23 cellular contexts compared by ENCODE assay signal in genomic region chr9:133933426-133934026, GRCh38. TPM values are rescaled to one million over a fixed set of nuclear protein-coding genes. Genes with fewer than 3 reads are reported as not detected.
A peak's percentile ranks its signal among the peaks of the same experiment; 100 is the strongest.
DNase-seq lines count a peak whose midpoint lies in the region; ATAC-seq, FAIRE-seq and TF ChIP-seq lines count a peak whose summit lies in the region.
"Had no signal": no experiment of that assay in that cellular context is flagged by ENCODE, and none has a peak within 500 bp of the region (broad histone marks: within the 10 kb centered on the region; RNA-seq: fewer than 3 reads in every experiment).

No MANE protein-coding gene starts in this region.

- peaks cover 30% of the 10 kb centered on the region for H3K36me3 Mint-ChIP-seq in Caco-2 (ENCODE audit: insufficient read depth, unreplicated experiment)
- H3K36me3 Mint-ChIP-seq in stimulated activated memory B cell treated with anti-CD40 and anti-IgM and Interleukin-4, amounts not matched to agents 10 μg/mL and 1 μg/mL and 100 μg/mL, for 72 hours: peaks cover 39% of the 10 kb centered on the region

- H3K27ac Mint-ChIP-seq in Caco-2 (ENCODE audit: unreplicated experiment): peak overlapping the region; percentile 12
- peak overlapping the region; percentile 13 for H3K27ac Mint-ChIP-seq in stimulated activated memory B cell treated with anti-CD40 and anti-IgM and Interleukin-4, amounts not matched to agents 10 μg/mL and 1 μg/mL and 100 μg/mL, for 72 hours
- H3K27ac Mint-ChIP-seq: CD4-positive, alpha-beta T cell; HFFc6 had no signal

- no peak overlapping the region for H3K9ac ChIP-seq in endothelial cell of umbilical vein (replicated peaks; ENCODE audit: extremely low read depth, insufficient read depth, low read length)
- H3K9ac ChIP-seq: BLaER1 had no signal

- H3K9me3 ChIP-seq in Caco-2 (no peaks in the 10 kb centered on the region), endothelial cell of umbilical vein (replicated peaks; ENCODE audit: control insufficient read depth, insufficient read depth, low read length) (no peaks in the 10 kb centered on the region)
- H3K9me3 ChIP-seq: BLaER1, SJSA1 had no signal

- BruUV-seq in Caco-2 (replicated peaks; lab: Mats Ljungman, UMichigan): no TSS peak
- no TSS peak for BruUV-seq in endothelial cell of umbilical vein (replicated peaks; lab: Mats Ljungman, UMichigan)

- intact Hi-C loops in Caco-2 (cut with micrococcal nuclease; ENCODE audit: unreplicated experiment): no loop called here
- intact Hi-C loops in endothelial cell of umbilical vein (cut with micrococcal nuclease): loop anchor here (2.0 kb wide), 1 partner anchor 57 kb away; no protein-coding TSS in a partner anchor

- peak overlapping the region; percentile 79; the same call in 1 of the 2 replicates for H3K27ac ChIP-seq in VCaP
- no peak overlapping the region for H3K27ac ChIP-seq in endothelial cell of umbilical vein (ENCODE audit: insufficient read depth, low read depth, low read length)
- H3K27ac ChIP-seq: BLaER1, SJSA1 had no signal

- H4K20me1 ChIP-seq in endothelial cell of umbilical vein (replicated peaks; ENCODE audit: control insufficient read depth, extremely low read depth, insufficient read depth, low read length): no peaks in the 10 kb centered on the region

- dilution Hi-C loops in endothelial cell of umbilical vein (cut with MboI; ENCODE audit: extremely low pct_ligation_motif_present, low sequenced_read_pairs): no loop called here

- no peaks in the 10 kb centered on the region; the same call in none of the 2 replicates for H3K36me3 ChIP-seq in Caco-2 (ENCODE audit: control insufficient read depth, insufficient read depth, low read length)
- H3K36me3 ChIP-seq in endothelial cell of umbilical vein (ENCODE audit: control insufficient read depth in 2 of 2, extremely low read depth in 1 of 2, insufficient read depth in 2 of 2, low read length in 2 of 2): peaks cover 0 to 6% of the 10 kb centered on the region in 2 experiments

- FAIRE-seq in endothelial cell of umbilical vein (lab: Jason Lieb, UNC): peak; percentile 40
- FAIRE-seq: A204.1, GM12892 had no signal

- no peak for TF ChIP-seq POLR2A in endothelial cell of umbilical vein (IDR thresholded peaks at IDR 0.05; ENCODE audit: low read depth, low read length)

- no peak overlapping the region for H3K4me3 ChIP-seq in Caco-2 (ENCODE audit: low read depth, low read length)
- H3K4me3 ChIP-seq in endothelial cell of umbilical vein (replicated peaks in 1 of 3; ENCODE audit: insufficient read depth in 1 of 3, low read depth in 1 of 3, low read length in 3 of 3): no peak overlapping the region
- H3K4me3 ChIP-seq: BLaER1, SJSA1 had no signal

- POLR2A ChIA-PET in Caco-2 (lab: Charles Lee) (no interaction called here), endothelial cell of umbilical vein (lab: Charles Lee) (no interaction called here)

- no peaks in the 10 kb centered on the region for H3K27me3 ChIP-seq in Caco-2 (replicated peaks; ENCODE audit: control insufficient read depth, insufficient read depth, low read length)
- H3K27me3 ChIP-seq in endothelial cell of umbilical vein (ENCODE audit: control insufficient read depth in 2 of 2, insufficient read depth in 2 of 2, low read length in 2 of 2): no peaks in the 10 kb centered on the region
- H3K27me3 ChIP-seq: BLaER1, SJSA1 had no signal

- no peak overlapping the region for H2AFZ ChIP-seq in endothelial cell of umbilical vein (ENCODE audit: low read depth, low read length)

- H3K27me3 Mint-ChIP-seq in Caco-2 (ENCODE audit: insufficient read depth, unreplicated experiment): no peaks in the 10 kb centered on the region
- H3K27me3 Mint-ChIP-seq in stimulated activated memory B cell treated with anti-CD40 and anti-IgM and Interleukin-4, amounts not matched to agents 10 μg/mL and 1 μg/mL and 100 μg/mL, for 72 hours: no peaks in the 10 kb centered on the region
- H3K27me3 Mint-ChIP-seq: CD4-positive, alpha-beta T cell had no signal

- H3K4me3 Mint-ChIP-seq in Caco-2 (ENCODE audit: unreplicated experiment): no peak overlapping the region
- H3K4me3 Mint-ChIP-seq in stimulated activated memory B cell treated with anti-CD40 and anti-IgM and Interleukin-4, amounts not matched to agents 10 μg/mL and 1 μg/mL and 100 μg/mL, for 72 hours: no peak overlapping the region
- H3K4me3 Mint-ChIP-seq: CD4-positive, alpha-beta T cell; HFFc6 had no signal

- CTCF ChIA-PET in Caco-2 (lab: Charles Lee) (no interaction called here), endothelial cell of umbilical vein (lab: Charles Lee) (no interaction called here)

- peaks cover 12% of the 10 kb centered on the region for H3K9me3 Mint-ChIP-seq in Caco-2 (ENCODE audit: unreplicated experiment)
- H3K9me3 Mint-ChIP-seq in stimulated activated memory B cell treated with anti-CD40 and anti-IgM and Interleukin-4, amounts not matched to agents 10 μg/mL and 1 μg/mL and 100 μg/mL, for 72 hours: peaks cover 10% of the 10 kb centered on the region
- H3K9me3 Mint-ChIP-seq: CD4-positive, alpha-beta T cell; HFFc6 had no signal

- DNase-seq in Caco-2 (no peak), endothelial cell of umbilical vein (ENCODE audit: low read depth, low spot score) (no peak), A172 (ENCODE audit: low spot score) (no peak)
- DNase-seq: CD4-positive, alpha-beta T cell; EL; GDM1; H7; HFFc6; NCI-H1417 treated with DMSO at 0.1 percent for 48 hours; NCI-H187; NCI-H2081 treated with DMSO at 0.1 percent for 48 hours; NCI-H226; NCI-H510A; Right ventricle myocardium superior; RPMI8226 had no signal

- TF ChIP-seq CTCF in Caco-2 (IDR thresholded peaks at IDR 0.05; ENCODE audit: insufficient read depth in 1 of 2, low read depth in 1 of 2, low read length in 1 of 2, severe bottlenecking in 1 of 2, unreplicated experiment in 1 of 2) (no peak), VCaP (conservative IDR thresholded peaks at IDR 0.05) (no peak), endothelial cell of umbilical vein (IDR thresholded peaks at IDR 0.05; ENCODE audit: extremely low read depth in 1 of 2, insufficient read depth in 1 of 2, low read depth in 1 of 2, low read length in 2 of 2) (no peak)

- no peaks in the 10 kb centered on the region for H3K4me1 Mint-ChIP-seq in Caco-2 (ENCODE audit: low read depth, unreplicated experiment)
- peaks cover 58% of the 10 kb centered on the region for H3K4me1 Mint-ChIP-seq in stimulated activated memory B cell treated with anti-CD40 and anti-IgM and Interleukin-4, amounts not matched to agents 10 μg/mL and 1 μg/mL and 100 μg/mL, for 72 hours

- ATAC-seq in stimulated activated memory B cell treated with anti-CD40 and anti-IgM and Interleukin-4, amounts not matched to agents 10 μg/mL and 1 μg/mL and 100 μg/mL, for 72 hours: no peak
- ATAC-seq in HG03460 (IDR thresholded peaks at IDR 0.05; ENCODE audit: unreplicated experiment): no peak
- no peak for ATAC-seq in GM18519 (IDR thresholded peaks at IDR 0.05; ENCODE audit: low FRiP score, unreplicated experiment)

- no peaks in the 10 kb centered on the region for H3K9me1 ChIP-seq in endothelial cell of umbilical vein (replicated peaks; ENCODE audit: control insufficient read depth, extremely low read depth, insufficient read depth, low read length)

- H3K79me2 ChIP-seq in endothelial cell of umbilical vein (ENCODE audit: control insufficient read depth, insufficient read depth, low read length): peaks cover 29% of the 10 kb centered on the region

- no peak overlapping the region for H3K4me2 ChIP-seq in endothelial cell of umbilical vein (ENCODE audit: insufficient read depth, low read length)

- H3K4me1 ChIP-seq in Caco-2 (peaks cover 8% of the 10 kb centered on the region; the same call in 1 of the 2 replicates), endothelial cell of umbilical vein (ENCODE audit: control insufficient read depth, extremely low read depth, insufficient read depth, low read length) (peaks cover 26% of the 10 kb centered on the region)

TF ChIP-seq in endothelial cell of umbilical vein, 7 proteins besides CTCF, POLR2A, EP300 and RAD21:
- TF ChIP-seq, protein P1, sequence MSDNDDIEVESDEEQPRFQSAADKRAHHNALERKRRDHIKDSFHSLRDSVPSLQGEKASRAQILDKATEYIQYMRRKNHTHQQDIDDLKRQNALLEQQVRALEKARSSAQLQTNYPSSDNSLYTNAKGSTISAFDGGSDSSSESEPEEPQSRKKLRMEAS (IDR thresholded peaks at IDR 0.05; ENCODE audit: insufficient read depth, insufficient read length): no peak
- TF ChIP-seq JUN (IDR thresholded peaks at IDR 0.05; ENCODE audit: borderline replicate concordance, insufficient read depth, insufficient read length, low read depth): no peak
- TF ChIP-seq FOS (IDR thresholded peaks at IDR 0.05; ENCODE audit: borderline replicate concordance, insufficient read depth, low read length): no peak
- no peak for TF ChIP-seq MYC (IDR thresholded peaks at IDR 0.05; ENCODE audit: low read depth, low read length)

RNA-seq across cellular contexts. Expression of gene VAV2, which starts 58.6 kb away (rescaled TPM):
- 51.8 and 55.3 TPM in 2 replicates for total RNA-seq in Caco-2 (2022)
- total RNA-seq in endothelial cell of umbilical vein: 29.9 and 30.6 TPM in 2 replicates
- 8.6 and 10.6 TPM in 2 replicates for polyA plus RNA-seq in endothelial cell of umbilical vein
- polyA plus RNA-seq in endothelial cell of umbilical vein (2011; cell fraction: cytosol; rRNA removed): 14.4 and 14.8 TPM in 2 replicates
- 32.0 and 32.3 TPM in 2 replicates for polyA plus RNA-seq in endothelial cell of umbilical vein (2011; cell fraction: nucleus; rRNA removed)
- 18.8 and 23.8 TPM in 2 replicates for polyA plus RNA-seq in endothelial cell of umbilical vein (2012)
- 22.5 and 22.6 TPM in 2 replicates for polyA minus RNA-seq in endothelial cell of umbilical vein
- polyA minus RNA-seq in endothelial cell of umbilical vein (2011; cell fraction: cytosol; rRNA and poly(A)+ RNA removed): 24.8 TPM
- 18.1 TPM in 2 replicates for polyA minus RNA-seq in endothelial cell of umbilical vein (2011; cell fraction: nucleus; rRNA and poly(A)+ RNA removed)
- total RNA-seq in A172 (2014; rRNA removed; shearing (Covaris generic)): 14.2 and 14.4 TPM in 2 replicates
